In genomic region chr22:31345331-31346254, GRCh38 we compare ENCODE assay signal across 8 cellular contexts. TPM values are rescaled to one million over a fixed set of nuclear protein-coding genes. Genes with fewer than 3 reads are reported as not detected.
DNase-seq lines count a peak whose midpoint lies in the region; ATAC-seq and TF ChIP-seq lines count a peak whose summit lies in the region.

No MANE protein-coding gene starts in this region.

- peak; percentile 84 for DNase-seq in ACHN
- peak; percentile 98 for DNase-seq in NCI-H69 (lab: John Stamatoyannopoulos, UW)
- peak; percentile 77 to 84 for DNase-seq in activated CD4-positive, alpha-beta T cell treated with anti-CD3 and anti-CD28 coated beads, Interleukin-2, amount 50 U/mL, for 4 hours
- DNase-seq in dermis blood vessel endothelial cell, result peak; percentile 90
- DNase-seq in lower leg skin (ENCODE audit: low spot score in 2 of 2), result peak; percentile 52 to 94
- peak; percentile 87 to 89 for DNase-seq in stimulated activated CD4-positive, alpha-beta T cell treated with anti-CD3 and anti-CD28 coated beads, Interleukin-4, amount 100 ng/mL, for 4 hours

- TF ChIP-seq CTCF in lower leg skin (IDR thresholded peaks at IDR 0.05), result peak in 1 of 3 donors; percentile 41

- peak overlapping the region; percentile 47 for H3K4me3 ChIP-seq in lower leg skin (ENCODE audit: low read depth, poor library complexity, severe bottlenecking)

- 1% methylated on average over 37 to 39 of the region's 126 CpGs for WGBS in lower leg skin, 2 donors

- in situ Hi-C loops in ACHN (cut with HindIII; ENCODE audit: low pct_ligation_motif_present, low pct_unique_long_range_greater_than_20kb, low sequenced_read_pairs), result no loop called here

- intact Hi-C loops in lower leg skin (cut with DNase I; ENCODE audit: low total_unique reads), result loop anchor here (10.0 kb wide), 1 partner anchor 149 kb away; the partner anchor contains the start of gene SFI1

- no peak for TF ChIP-seq POLR2A in lower leg skin (IDR thresholded peaks at IDR 0.05)

- peak; percentile 64 for ATAC-seq in GM18867 (IDR thresholded peaks at IDR 0.05; ENCODE audit: unreplicated experiment)
- ATAC-seq in HG03354 (IDR thresholded peaks at IDR 0.05; ENCODE audit: poor library complexity, severe bottlenecking, unreplicated experiment), result peak; percentile 56

RNA-seq across cellular contexts. Expression of gene PATZ1, which starts 0.6 kb away (rescaled TPM):
- 17.0 and 20.3 TPM in 2 replicates for total RNA-seq in dermis blood vessel endothelial cell
- total RNA-seq in lower leg skin, result 10 to 100 TPM; 10.5 to 17.0 (median 13.0) TPM

RNA-seq across cellular contexts. Expression of gene PIK3IP1, which starts 53.3 kb away (rescaled TPM):
- total RNA-seq in dermis blood vessel endothelial cell, result 15.4 and 17.2 TPM in 2 replicates
- 100 to 1,000 TPM in 3 of 4 donors, 10 to 100 TPM in 1; 84.8 to 162 (median 120) TPM for total RNA-seq in lower leg skin

RNA-seq across cellular contexts. Expression of gene DRG1, which starts 53.8 kb away (rescaled TPM):
- 53.0 and 75.7 TPM in 2 replicates for total RNA-seq in dermis blood vessel endothelial cell
- total RNA-seq in lower leg skin, result 10 to 100 TPM; 43.0 to 55.1 (median 48.7) TPM

Comparison
In these comparisons a context has a peak if more than half of its experiments do, and no peak if none do; other contexts are left out.
1. Peak in every context shown above with its lines: DNase-seq, ATAC-seq and H3K4me3 ChIP-seq.